Comparison of ENCODE assay signal across 8 cellular contexts in genomic region chr20:407097-407952, GRCh38. TPM values are rescaled to one million over a fixed set of nuclear protein-coding genes. Genes with fewer than 3 reads are reported as not detected.
DNase-seq lines count a peak whose midpoint lies in the region; ATAC-seq lines count a peak whose summit lies in the region.

No MANE protein-coding gene starts in this region.

- peaks cover 53% of the 10 kb centered on the region for H3K4me1 Mint-ChIP-seq in activated CD4-positive, alpha-beta T cell treated with anti-CD3 and anti-CD28 coated beads, Interleukin-2, amount 10 ng/mL, durations not matched to agents 7 days and 5 days

- peak overlapping the region; percentile 76 for H3K9ac ChIP-seq in BLaER1

- peak overlapping the region; percentile 78 for H3K4me3 Mint-ChIP-seq in activated CD4-positive, alpha-beta T cell treated with anti-CD3 and anti-CD28 coated beads, Interleukin-2, amount 10 ng/mL, durations not matched to agents 7 days and 5 days

- no peaks in the 10 kb centered on the region for H3K27me3 Mint-ChIP-seq in activated CD4-positive, alpha-beta T cell treated with anti-CD3 and anti-CD28 coated beads, Interleukin-2, amount 10 ng/mL, durations not matched to agents 7 days and 5 days

- peak overlapping the region; percentile 94 for H3K4me2 ChIP-seq in BLaER1

- H3K27ac Mint-ChIP-seq in activated CD4-positive, alpha-beta T cell treated with anti-CD3 and anti-CD28 coated beads, Interleukin-2, amount 10 ng/mL, durations not matched to agents 7 days and 5 days, result peak overlapping the region; percentile 89

- peaks cover 16% of the 10 kb centered on the region for H3K9me3 ChIP-seq in BLaER1
- no peaks in the 10 kb centered on the region for H3K9me3 ChIP-seq in effector memory CD4-positive, alpha-beta T cell (ENCODE audit: control insufficient read depth, low read length)

- H4K20me1 ChIP-seq in BLaER1, result peaks cover 21% of the 10 kb centered on the region

- ATAC-seq in GM19023 (IDR thresholded peaks at IDR 0.05; ENCODE audit: unreplicated experiment) (peak; percentile 55), HG03175 (IDR thresholded peaks at IDR 0.05; ENCODE audit: unreplicated experiment) (peak; percentile 59)

- POLR2A ChIA-PET in activated CD4-positive, alpha-beta T cell treated with anti-CD3 and anti-CD28 coated beads, Interleukin-2, amount 10 ng/mL, durations not matched to agents 7 days and 5 days (lab: Charles Lee), result interaction anchor here (1.0 kb wide), 1 partner anchor 27 kb away, joined by 5 read pairs; the partner anchor contains the start of gene TRIB3

- DNase-seq in NCI-H345 (lab: John Stamatoyannopoulos, UW), result peak; percentile 84
- peak; percentile 76 for DNase-seq in activated CD4-positive, alpha-beta T cell treated with anti-CD3 and anti-CD28 coated beads, Interleukin-2, amount 10 ng/mL, durations not matched to agents 7 days and 5 days
- DNase-seq in effector memory CD4-positive, alpha-beta T cell, result peak in 2 of 3 donors; percentile 57 to 67
- DNase-seq in lung microvascular endothelial cell (ENCODE audit: low read depth in 2 of 2), result peak; percentile 77
- peak; percentile 28 for DNase-seq in stimulated activated CD8-positive, alpha-beta memory T cell treated with anti-CD3 and anti-CD28 coated beads, Interleukin-12 subunit alpha, Interleukin-12 subunit beta, amount 100 ng/mL, for 1 hour (ENCODE audit: low read depth)

- CTCF ChIA-PET in activated CD4-positive, alpha-beta T cell treated with anti-CD3 and anti-CD28 coated beads, Interleukin-2, amount 10 ng/mL, durations not matched to agents 7 days and 5 days (lab: Charles Lee), result interaction anchor here (0.6 to 1.2 kb wide), 4 partner anchors 9 to 31 kb away, joined by 3 to 4 read pairs (median 3); no protein-coding TSS in a partner anchor

- H3K4me1 ChIP-seq in BLaER1, result peaks cover 34% of the 10 kb centered on the region
- H3K4me1 ChIP-seq in effector memory CD4-positive, alpha-beta T cell (ENCODE audit: control insufficient read depth, insufficient read depth, low read length, poor library complexity, severe bottlenecking), result peaks cover 16% of the 10 kb centered on the region

- peaks cover 10% of the 10 kb centered on the region for H3K9me3 Mint-ChIP-seq in activated CD4-positive, alpha-beta T cell treated with anti-CD3 and anti-CD28 coated beads, Interleukin-2, amount 10 ng/mL, durations not matched to agents 7 days and 5 days

- no peaks in the 10 kb centered on the region for H3K27me3 ChIP-seq in BLaER1
- no peaks in the 10 kb centered on the region for H3K27me3 ChIP-seq in effector memory CD4-positive, alpha-beta T cell (replicated peaks; ENCODE audit: control insufficient read depth, insufficient read depth, low read length, poor library complexity, severe bottlenecking)

- peaks cover 37% of the 10 kb centered on the region for H3K36me3 Mint-ChIP-seq in activated CD4-positive, alpha-beta T cell treated with anti-CD3 and anti-CD28 coated beads, Interleukin-2, amount 10 ng/mL, durations not matched to agents 7 days and 5 days (ENCODE audit: low read depth)

- H3K4me3 ChIP-seq in BLaER1, result peak overlapping the region; percentile 99
- H3K4me3 ChIP-seq in effector memory CD4-positive, alpha-beta T cell (ENCODE audit: insufficient read depth, low read depth, low read length, poor library complexity, severe bottlenecking), result peak overlapping the region; percentile 52

- peak overlapping the region; percentile 53; the same call in 1 of the 2 replicates for H3K27ac ChIP-seq in BLaER1
- H3K27ac ChIP-seq in effector memory CD4-positive, alpha-beta T cell (ENCODE audit: insufficient read depth, low read length, poor library complexity, severe bottlenecking), result peak overlapping the region; percentile 84

- H3K36me3 ChIP-seq in BLaER1, result peaks cover 28% of the 10 kb centered on the region
- H3K36me3 ChIP-seq in effector memory CD4-positive, alpha-beta T cell (ENCODE audit: control insufficient read depth, insufficient read depth, low read length), result no peaks in the 10 kb centered on the region

RNA-seq across cellular contexts. Expression of gene RBCK1, which starts 0.8 kb away (rescaled TPM):
- total RNA-seq in activated CD4-positive, alpha-beta T cell treated with anti-CD3 and anti-CD28 coated beads, Interleukin-2, amount 10 ng/mL, durations not matched to agents 7 days and 5 days, result 100 to 1,000 TPM; 135 to 155 TPM
- total RNA-seq in lung microvascular endothelial cell, result 46.4 and 76.6 TPM in 2 replicates

RNA-seq across cellular contexts. Expression of gene TRIB3, which starts 26.8 kb away (rescaled TPM):
- total RNA-seq in activated CD4-positive, alpha-beta T cell treated with anti-CD3 and anti-CD28 coated beads, Interleukin-2, amount 10 ng/mL, durations not matched to agents 7 days and 5 days, result 10 to 100 TPM; 16.0 to 18.8 TPM
- total RNA-seq in lung microvascular endothelial cell, result 26.6 and 36.1 TPM in 2 replicates

RNA-seq across cellular contexts. Expression of gene TBC1D20, which starts 55.0 kb away (rescaled TPM):
- total RNA-seq in activated CD4-positive, alpha-beta T cell treated with anti-CD3 and anti-CD28 coated beads, Interleukin-2, amount 10 ng/mL, durations not matched to agents 7 days and 5 days, result 10 to 100 TPM; 29.3 to 31.6 TPM
- total RNA-seq in lung microvascular endothelial cell, result 12.6 and 16.9 TPM in 2 replicates

Comparison
In these comparisons a context has a peak if more than half of its experiments do, and no peak if none do; other contexts are left out.
1. Peak in every context shown above with its lines: DNase-seq, ATAC-seq, H3K4me3 ChIP-seq and H3K27ac ChIP-seq.
2. DNase-seq: peak in every context shown above with its lines; median percentile 84 in NCI-H345; 77 in lung microvascular endothelial cell; 76 in activated CD4-positive, alpha-beta T cell treated with anti-CD3 and anti-CD28 coated beads, Interleukin-2, amount 10 ng/mL, durations not matched to agents 7 days and 5 days; 62 in effector memory CD4-positive, alpha-beta T cell; 28 in stimulated activated CD8-positive, alpha-beta memory T cell treated with anti-CD3 and anti-CD28 coated beads, Interleukin-12 subunit alpha, Interleukin-12 subunit beta, amount 100 ng/mL, for 1 hour.